ENCODE assay signal across 26 cellular contexts in genomic region chr7:20745716-20746115, GRCh38. TPM values are rescaled to one million over a fixed set of nuclear protein-coding genes. Genes with fewer than 3 reads are reported as not detected.
"Had no signal": no experiment of that assay in that cellular context is flagged by ENCODE, and none has a peak within 500 bp of the region (broad histone marks: within the 10 kb centered on the region; RNA-seq: fewer than 3 reads in every experiment).

No MANE protein-coding gene starts in this region.

- H3K4me3 ChIP-seq: hepatocyte, left lung, lung, ovary, prostate gland, thoracic aorta, upper lobe of left lung had no signal

- H3K27ac ChIP-seq: hepatocyte, left lung, neutrophil, ovary, prostate gland, thoracic aorta, upper lobe of left lung had no signal

- H3K36me3 ChIP-seq: left lung, neutrophil, ovary, prostate gland, thoracic aorta, upper lobe of left lung had no signal

- H3K4me2 ChIP-seq: hepatocyte had no signal

- H3K27me3 ChIP-seq: hepatocyte, neutrophil, ovary, upper lobe of left lung had no signal

- ATAC-seq: activated CD4-positive, alpha-beta T cell treated with anti-CD3 and anti-CD28 coated beads for 36 hours; esophagus mucosa; left lung; naive thymus-derived CD8-positive, alpha-beta T cell; T-cell had no signal

- DNase-seq: activated CD4-positive, alpha-beta T cell treated with anti-CD3 and anti-CD28 coated beads for 36 hours; activated CD4-positive, alpha-beta T cell treated with anti-CD3 and anti-CD28 coated beads, Interleukin-2, amount 50 U/mL, for 4 hours; activated CD8-positive, alpha-beta memory T cell treated with anti-CD3 and anti-CD28 coated beads, Interleukin-2, amount 50 U/mL, for 48 hours; activated naive CD4-positive, alpha-beta T cell treated with Interleukin-2 at 50 U/mL for 16 hours; activated naive CD8-positive, alpha-beta T cell treated with anti-CD3 and anti-CD28 coated beads for 36 hours; activated T-cell treated with anti-CD3 and anti-CD28 coated beads, Interleukin-2, amount 50 U/mL, for 48 hours; central memory CD4-positive, alpha-beta T cell; dermis blood vessel endothelial cell; effector memory CD4-positive, alpha-beta T cell; foreskin melanocyte; kidney; left lung; naive thymus-derived CD8-positive, alpha-beta T cell; ovary; stimulated activated CD4-positive, alpha-beta T cell treated with anti-CD3 and anti-CD28 coated beads, Interleukin-2, amount 100 ng/mL, for 48 hours; stimulated activated CD8-positive, alpha-beta memory T cell treated with anti-CD3 and anti-CD28 coated beads, Interleukin-4, amount 100 ng/mL, for 48 hours; stimulated activated naive CD4-positive, alpha-beta T cell; T-cell had no signal

- H3K79me2 ChIP-seq: hepatocyte had no signal

- H3K4me1 ChIP-seq: left lung, prostate gland, upper lobe of left lung had no signal

RNA-seq across cellular contexts. Expression of gene SP8, which starts 41.0 kb away (rescaled TPM):
- total RNA-seq: activated CD4-positive, alpha-beta T cell treated with anti-CD3 and anti-CD28 coated beads for 36 hours; activated CD8-positive, alpha-beta memory T cell treated with anti-CD3 and anti-CD28 coated beads for 36 hours; activated naive CD8-positive, alpha-beta T cell treated with anti-CD3 and anti-CD28 coated beads for 36 hours; dermis blood vessel endothelial cell; esophagus mucosa; kidney; left lung; lung; naive thymus-derived CD8-positive, alpha-beta T cell; thoracic aorta; upper lobe of left lung had no signal
- polyA plus RNA-seq: lung; naive thymus-derived CD8-positive, alpha-beta T cell; ovary had no signal
